8 cellular contexts compared by ENCODE assay signal in genomic region chr9:110217656-110218099, GRCh38. TPM values are rescaled to one million over a fixed set of nuclear protein-coding genes. Genes with fewer than 3 reads are reported as not detected.
DNase-seq lines count a peak whose midpoint lies in the region; ATAC-seq and TF ChIP-seq lines count a peak whose summit lies in the region.

No MANE protein-coding gene starts in this region.

- no peak overlapping the region for H3K4ac ChIP-seq in neuronal stem cell (ENCODE audit: low read length)

- H3K27ac ChIP-seq in neuronal stem cell (replicated peaks; ENCODE audit: low read length), result no peak overlapping the region

- peak; percentile 70 for TF ChIP-seq CTCF in GM13976 (IDR thresholded peaks at IDR 0.05; ENCODE audit: borderline replicate concordance, control extremely low read depth, extremely low read depth, insufficient read depth, missing control alignments)

- H3K9me3 ChIP-seq in neuronal stem cell (replicated peaks in 1 of 2; ENCODE audit: control insufficient read depth in 2 of 2, insufficient read depth in 1 of 2, low read depth in 1 of 2, low read length in 2 of 2), result peaks cover 0 to 1% of the 10 kb centered on the region in 2 donors

- no peak overlapping the region for H3K4me3 ChIP-seq in neuronal stem cell (ENCODE audit: low read length in 2 of 2)

- no peak overlapping the region for H2AK5ac ChIP-seq in neuronal stem cell (ENCODE audit: low read depth, low read length)

- H2BK15ac ChIP-seq in neuronal stem cell (ENCODE audit: low read length), result no peak overlapping the region

- no peak overlapping the region for H2BK120ac ChIP-seq in neuronal stem cell (ENCODE audit: low read depth, low read length)

- no peaks in the 10 kb centered on the region for H3K79me1 ChIP-seq in neuronal stem cell (ENCODE audit: low read depth, low read length)

- H4K8ac ChIP-seq in neuronal stem cell (ENCODE audit: low read depth, low read length), result no peak overlapping the region

- H3K36me3 ChIP-seq in neuronal stem cell (replicated peaks in 1 of 2; ENCODE audit: control insufficient read depth in 2 of 2, insufficient read depth in 2 of 2, low read length in 2 of 2), result no peaks in the 10 kb centered on the region

- H3K4me2 ChIP-seq in neuronal stem cell (ENCODE audit: insufficient read depth, low read length, poor library complexity, severe bottlenecking), result no peak overlapping the region

- WGBS in neuronal stem cell (ENCODE audit: extremely low coverage in 2 of 2, insufficient read length in 2 of 2, insufficient replicate concordance in 1 of 2), 2 donors, result no CpG with 5 or more reads among the region's 10 CpGs

- peak overlapping the region; percentile 87 for H2AFZ ChIP-seq in neuronal stem cell (ENCODE audit: low read length)

- in situ Hi-C loops in GM13976 (cut with MboI; ENCODE audit: low sequenced_read_pairs, unreplicated experiment), result loop anchor here (25.0 kb wide), 1 partner anchor 395 kb away; no protein-coding TSS in a partner anchor

- H3K4me1 ChIP-seq in neuronal stem cell (ENCODE audit: control insufficient read depth in 2 of 2, insufficient read depth in 1 of 2, low read depth in 1 of 2, low read length in 2 of 2), result no peaks in the 10 kb centered on the region

- no peak overlapping the region for H2BK12ac ChIP-seq in neuronal stem cell (ENCODE audit: low read length)

- H2BK5ac ChIP-seq in neuronal stem cell (ENCODE audit: low read length), result no peak overlapping the region

- no peak overlapping the region for H3K18ac ChIP-seq in neuronal stem cell (ENCODE audit: low read length)

- H3K27me3 ChIP-seq in neuronal stem cell (ENCODE audit: control insufficient read depth in 3 of 3, insufficient read depth in 3 of 3, low read depth in 1 of 3, low read length in 3 of 3), result peaks cover 0 to 10% (median 0%) of the 10 kb centered on the region in 3 experiments

- no peak overlapping the region for H3K23ac ChIP-seq in neuronal stem cell (ENCODE audit: low read depth, low read length, poor library complexity)

- peak; percentile 57 to 61 for DNase-seq in AML-193 (lab: John Stamatoyannopoulos, UW)
- peak; percentile 34 for DNase-seq in GM13976 (ENCODE audit: low spot score)
- peak; percentile 56 for DNase-seq in NOMO-1 treated with DMSO at 0.1 percent for 48 hours (lab: John Stamatoyannopoulos, UW; ENCODE audit: unreplicated experiment)
- DNase-seq in dermis microvascular lymphatic vessel endothelial cell (ENCODE audit: low read depth in 2 of 2), result peak; percentile 31 to 59
- peak; percentile 11 for DNase-seq in neuronal stem cell (ENCODE audit: low spot score)
- DNase-seq in NCI-H774 (lab: John Stamatoyannopoulos, UW), result no peak
- no peak for DNase-seq in stimulated activated CD4-positive, alpha-beta T cell treated with anti-CD3 and anti-CD28 coated beads, Interleukin-4, amount 100 ng/mL, for 24 hours

- H3K9ac ChIP-seq in neuronal stem cell (ENCODE audit: low read depth, low read length, poor library complexity), result no peak overlapping the region

- no peak overlapping the region for H4K91ac ChIP-seq in neuronal stem cell (ENCODE audit: low read depth, low read length, poor library complexity)

- ATAC-seq in HG02973 (IDR thresholded peaks at IDR 0.05; ENCODE audit: unreplicated experiment), result no peak

- no peak overlapping the region for H3K14ac ChIP-seq in neuronal stem cell (ENCODE audit: low read length)

RNA-seq across cellular contexts. Expression of gene C9orf152, which starts 9.7 kb away (rescaled TPM):
- not detected in 2 replicates for total RNA-seq in dermis microvascular lymphatic vessel endothelial cell
- not detected for polyA plus RNA-seq in neuronal stem cell (2013, experiment 1 of 2)
- polyA plus RNA-seq in neuronal stem cell (2013, experiment 2 of 2), result not detected

RNA-seq across cellular contexts. Expression of gene TXN, which starts 38.6 kb away (rescaled TPM):
- total RNA-seq in dermis microvascular lymphatic vessel endothelial cell, result 132 and 252 TPM in 2 replicates
- polyA plus RNA-seq in neuronal stem cell (2013, experiment 1 of 2), result 319 TPM
- 332 TPM for polyA plus RNA-seq in neuronal stem cell (2013, experiment 2 of 2)

Comparison
In these comparisons a context has a peak if more than half of its experiments do, and no peak if none do; other contexts are left out.
1. DNase-seq: peak in AML-193 (2 of 2), GM13976 (single experiment), NOMO-1 treated with DMSO at 0.1 percent for 48 hours (single experiment), dermis microvascular lymphatic vessel endothelial cell (2 of 2) and neuronal stem cell (single experiment); none in NCI-H774 (single experiment) and stimulated activated CD4-positive, alpha-beta T cell treated with anti-CD3 and anti-CD28 coated beads, Interleukin-4, amount 100 ng/mL, for 24 hours (single experiment).